Comparison of ENCODE assay signal across 21 cellular contexts in the genomic region with DNA sequence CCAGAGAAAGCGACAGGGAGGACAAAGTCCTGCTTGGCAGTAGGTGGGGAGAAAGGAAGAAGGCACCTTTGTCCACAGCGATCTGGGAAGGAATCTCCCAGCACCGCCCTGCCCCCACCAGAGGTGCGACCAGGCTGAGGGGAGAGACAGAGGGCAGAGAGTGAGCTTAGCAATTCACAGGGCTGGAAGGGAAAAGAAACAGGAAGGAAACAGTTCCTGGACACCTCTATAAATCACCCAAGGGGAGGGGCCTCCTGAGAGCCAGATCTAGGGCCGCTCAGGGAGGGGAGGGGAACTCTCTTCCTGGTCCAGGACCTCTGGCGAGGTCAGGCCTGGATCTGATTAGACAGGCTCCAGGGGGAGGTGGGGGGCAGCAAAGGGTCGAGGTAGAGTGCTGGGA. TPM values are rescaled to one million over a fixed set of nuclear protein-coding genes. Genes with fewer than 3 reads are reported as not detected.
DNase-seq lines count a peak whose midpoint lies in the region; FAIRE-seq and TF ChIP-seq lines count a peak whose summit lies in the region.
"Had no signal": no experiment of that assay in that cellular context is flagged by ENCODE, and none has a peak within 500 bp of the region (broad histone marks: within the 10 kb centered on the region; RNA-seq: fewer than 3 reads in every experiment).

No MANE protein-coding gene starts in this region.

- H4K20me1 ChIP-seq in H1 (replicated peaks in 1 of 2; ENCODE audit: control insufficient read depth in 1 of 2, insufficient read depth in 2 of 2, low read length in 2 of 2) = peaks cover 4 to 6% of the 10 kb centered on the region in 2 experiments

- no peaks in the 10 kb centered on the region for H3K27me3 ChIP-seq in H1 (replicated peaks in 1 of 4; ENCODE audit: control insufficient read depth in 3 of 4, extremely low read depth in 1 of 4, insufficient read depth in 3 of 4, low read length in 3 of 4)

- H3K4me1 ChIP-seq in H1 (replicated peaks in 1 of 4; ENCODE audit: control insufficient read depth in 3 of 4, insufficient read depth in 4 of 4, low read length in 3 of 4) = peaks cover 13 to 33% (median 27%) of the 10 kb centered on the region in 4 experiments
- H3K4me1 ChIP-seq: prostate gland had no signal

- H3K4ac ChIP-seq in H1 (replicated peaks; ENCODE audit: insufficient read length, low read depth, low read length) = no peak overlapping the region

- H2AFZ ChIP-seq in H1 (ENCODE audit: low read length) = no peak overlapping the region

- H3K27me3 Mint-ChIP-seq in neural crest cell (ENCODE audit: low read depth) = no peaks in the 10 kb centered on the region

- CTCF ChIA-PET in HEK293T (lab: Yijun Ruan, JAX) = interaction anchor here (1.2 kb wide), 2 partner anchors 10 to 45 kb away, joined by 3 read pairs; no protein-coding TSS in a partner anchor
- CTCF ChIA-PET in H1 (lab: Charles Lee; ENCODE audit: partially characterized antibody) = interaction anchor here (0.9 to 5.5 kb wide), 6 partner anchors 9 to 45 kb away, joined by 3 to 50 read pairs (median 4); no protein-coding TSS in a partner anchor

- H2BK5ac ChIP-seq in H1 (ENCODE audit: low read depth, low read length) = peak overlapping the region; percentile 71; the same call in 1 of the 2 replicates

- no peak overlapping the region for H3K14ac ChIP-seq in H1 (ENCODE audit: insufficient read length)

- peaks cover 86% of the 10 kb centered on the region for H3K4me1 Mint-ChIP-seq in neural crest cell

- POLR2A ChIA-PET in HEK293T (lab: Yijun Ruan, JAX) (interaction anchor here (1.6 to 1.8 kb wide), 2 partner anchors 24 to 35 kb away, joined by 3 to 5 read pairs; a partner anchor contains a TSS), H1 (lab: Charles Lee; ENCODE audit: partially characterized antibody) (interaction anchor here (0.9 to 1.7 kb wide), 6 partner anchors 9 to 48 kb away, joined by 3 read pairs; a partner anchor contains a TSS)

- H3K23ac ChIP-seq in H1 (ENCODE audit: insufficient read length) = no peak overlapping the region

- no peaks in the 10 kb centered on the region for H3K9me3 ChIP-seq in H1 (ENCODE audit: insufficient read depth in 2 of 2, low read depth in 1 of 2, low read length in 1 of 2)
- H3K9me3 ChIP-seq: prostate gland, thoracic aorta had no signal

- H3K4me3 ChIP-seq in H1 (ENCODE audit: extremely low read depth in 1 of 4, insufficient read depth in 2 of 4, low read depth in 3 of 4, low read length in 4 of 4) = no peak overlapping the region
- H3K4me3 ChIP-seq: prostate gland, thoracic aorta had no signal

- DNase-seq in HEK293T (ENCODE audit: extremely low spot score) = no peak
- peak; percentile 63 for DNase-seq in NOMO-1 treated with DMSO at 0.1 percent for 48 hours (lab: John Stamatoyannopoulos, UW; ENCODE audit: unreplicated experiment)
- no peak for DNase-seq in H1 (ENCODE audit: low read depth in 1 of 2, low spot score in 2 of 2)
- DNase-seq in neural crest cell (ENCODE audit: low read depth, low spot score) = no peak
- no peak for DNase-seq in NCI-H345 treated with DMSO at 0.1 percent for 48 hours (lab: John Stamatoyannopoulos, UW; ENCODE audit: unreplicated experiment)
- no peak for DNase-seq in pons (ENCODE audit: low spot score)
- DNase-seq in stimulated activated naive CD4-positive, alpha-beta T cell treated with Interleukin-2 at 50 U/mL for 16 hours (lab: John Stamatoyannopoulos, UW) = no peak
- DNase-seq in NCI-H2107 treated with DMSO at 0.1 percent for 48 hours (lab: John Stamatoyannopoulos, UW; ENCODE audit: unreplicated experiment) = no peak
- DNase-seq: activated naive CD4-positive, alpha-beta T cell treated with anti-CD3 and anti-CD28 coated beads, Interleukin-2, amount 50 U/mL, for 16 hours; activated T-cell treated with anti-CD3 and anti-CD28 coated beads, Interleukin-2, amount 50 U/mL, for 1 hour; NCI-H1105; NK-92 treated with Interleukin-12 subunit alpha and Interleukin-12 subunit beta, amount 100 ng/mL, for 24 hours; Right ventricle myocardium superior; T-helper 9 cell had no signal

- peak overlapping the region; percentile 96 for H2BK15ac ChIP-seq in H1 (ENCODE audit: low read length)

- no peak for FAIRE-seq in H1 (lab: Jason Lieb, UNC)
- FAIRE-seq: colon, endothelial cell of umbilical vein had no signal

- peak overlapping the region; percentile 45 for H4K5ac ChIP-seq in H1 (ENCODE audit: insufficient read length, low read depth, low read length)

- no peak overlapping the region for H2BK20ac ChIP-seq in H1 (ENCODE audit: low read length)

- H3K79me1 ChIP-seq in H1 (ENCODE audit: low read depth, low read length) = peaks cover 7% of the 10 kb centered on the region

- H3K27ac Mint-ChIP-seq in neural crest cell (ENCODE audit: unreplicated experiment) = peak overlapping the region; percentile 92

- 0 out of 2 replicates have a peak overlapping the region, but pooled peaks have one; percentile 82 for H2AK5ac ChIP-seq in H1 (ENCODE audit: low read depth, low read length)

- peaks cover 0 to 2% of the 10 kb centered on the region in 2 experiments; a peak in 1 of 4 replicates for H3K79me2 ChIP-seq in H1 (ENCODE audit: control insufficient read depth in 1 of 2, insufficient read depth in 2 of 2, low read length in 2 of 2)

- no peaks in the 10 kb centered on the region for H3K9me3 Mint-ChIP-seq in neural crest cell

- no peak overlapping the region for H3K27ac ChIP-seq in H1 (ENCODE audit: low read depth, low read length)
- H3K27ac ChIP-seq: prostate gland, thoracic aorta had no signal

- no peak overlapping the region for H3K9ac ChIP-seq in H1 (replicated peaks in 1 of 4; ENCODE audit: extremely low read depth in 1 of 4, low read depth in 3 of 4, low read length in 3 of 4)

- no peak for TF ChIP-seq POLR2A in H1 (IDR thresholded peaks at IDR 0.05; ENCODE audit: control extremely low read depth in 1 of 2, low read depth in 2 of 2, low read length in 2 of 2)

- peak overlapping the region; percentile 81; the same call in 1 of the 2 replicates for H2BK12ac ChIP-seq in H1 (ENCODE audit: low read depth, low read length)

- TF ChIP-seq RAD21 in H1 (IDR thresholded peaks at IDR 0.05 in 1 of 2, conservative IDR thresholded peaks at IDR 0.05 in 1 of 2; ENCODE audit: low read depth in 2 of 2, low read length in 2 of 2) = no peak

- no peak overlapping the region for H2BK120ac ChIP-seq in H1 (replicated peaks; ENCODE audit: low read depth, low read length)

- H3K4me3 Mint-ChIP-seq in neural crest cell = peak overlapping the region; percentile 71

- H3K18ac ChIP-seq in H1 (ENCODE audit: extremely low read depth, low read length) = peak overlapping the region; percentile 71

- peak overlapping the region; percentile 5 to 22; a peak in 3 of 4 replicates for H3K4me2 ChIP-seq in H1 (ENCODE audit: insufficient read depth in 1 of 2, low read depth in 2 of 2, low read length in 2 of 2)

- H3K36me3 Mint-ChIP-seq in neural crest cell (ENCODE audit: low read depth) = peaks cover 5% of the 10 kb centered on the region

- no peak overlapping the region for H3K56ac ChIP-seq in H1 (replicated peaks; ENCODE audit: insufficient read length, low read depth, low read length)

- 37% methylated on average over 7 of the region's 7 CpGs; no CpG with 5 or more reads in 1 of the 2 experiments for WGBS in H1 (ENCODE audit: extremely low coverage in 1 of 2, insufficient coverage in 1 of 2, insufficient read length in 1 of 2, insufficient replicate concordance in 2 of 2, low coverage in 1 of 2, low lambda C conversion rate in 2 of 2, missing lambda C conversion rate in 1 of 2), 2 experiments

- no peak overlapping the region; the same call in 1 of the 2 replicates for H4K8ac ChIP-seq in H1 (ENCODE audit: extremely low read depth, insufficient read depth, low read length)

- peak overlapping the region; percentile 57 for H4K91ac ChIP-seq in H1 (replicated peaks; ENCODE audit: insufficient read length, low read length)

- no peaks in the 10 kb centered on the region for H3K23me2 ChIP-seq in H1 (ENCODE audit: low read depth, low read length)

- TF ChIP-seq CTCF in H1 (IDR thresholded peaks at IDR 0.05; ENCODE audit: control extremely low read depth in 1 of 3, insufficient read depth in 1 of 3, low read depth in 1 of 3, low read length in 3 of 3) = no peak
- TF ChIP-seq CTCF in neural crest cell (conservative IDR thresholded peaks at IDR 0.05) = no peak

- no peaks in the 10 kb centered on the region for H3K36me3 ChIP-seq in H1 (ENCODE audit: control insufficient read depth in 2 of 4, insufficient read depth in 4 of 4, low read length in 3 of 4)
- H3K36me3 ChIP-seq: prostate gland, thoracic aorta had no signal

- TF ChIP-seq EP300 in H1 (IDR thresholded peaks at IDR 0.05; ENCODE audit: borderline replicate concordance in 1 of 2, low read depth in 2 of 2, low read length in 2 of 2) = no peak

RNA-seq across cellular contexts. Expression of a gene that starts 35.4 kb away (rescaled TPM):
- total RNA-seq in H1 (2021; fragmentation: NEBNext Ultra II Directional; extraction: Animal tissue kit (Norgen Biotek cat#: 25700)) = not detected in 2 replicates
- not detected in 2 replicates for polyA plus RNA-seq in H1 (2011; rRNA removed)
- not detected for polyA plus RNA-seq in H1 (2011; cell fraction: cytosol; rRNA removed)
- polyA plus RNA-seq in H1 (2011; cell fraction: nucleus; rRNA removed) = not detected
- polyA plus RNA-seq in H1 (2012, experiment 1 of 2) = not detected in 4 replicates
- not detected for polyA plus RNA-seq in H1 (2012, experiment 2 of 2)
- polyA plus RNA-seq in H1 (2013, experiment 1 of 2) = not detected
- not detected for polyA plus RNA-seq in H1 (2013, experiment 2 of 2)
- under 0.01 TPM in 2 replicates for polyA minus RNA-seq in H1 (2011; rRNA and poly(A)+ RNA removed)
- 649 TPM for polyA minus RNA-seq in H1 (2011; cell fraction: cytosol; rRNA and poly(A)+ RNA removed)
- under 0.01 TPM for polyA minus RNA-seq in H1 (2011; cell fraction: nucleus; rRNA and poly(A)+ RNA removed)
- 17.2 TPM in 1 of 2 replicates, not detected in the other for total RNA-seq in neural crest cell
- total RNA-seq: endothelial cell of umbilical vein, fibroblast of villous mesenchyme, G401, liver, prostate gland, thoracic aorta had no signal
- polyA plus RNA-seq: endothelial cell of umbilical vein, liver had no signal

RNA-seq across cellular contexts. Expression of a gene that starts 37.9 kb away (rescaled TPM):
- 45.7 and 45.9 TPM in 2 replicates for total RNA-seq in H1 (2021; fragmentation: NEBNext Ultra II Directional; extraction: Animal tissue kit (Norgen Biotek cat#: 25700))
- 26.8 and 42.3 TPM in 2 replicates for polyA plus RNA-seq in H1 (2011; rRNA removed)
- polyA plus RNA-seq in H1 (2011; cell fraction: cytosol; rRNA removed) = 23.3 TPM
- 49.4 TPM for polyA plus RNA-seq in H1 (2011; cell fraction: nucleus; rRNA removed)
- polyA plus RNA-seq in H1 (2012, experiment 1 of 2) = 26.5 to 37.1 TPM (median 35.2 TPM) in 4 replicates
- polyA plus RNA-seq in H1 (2012, experiment 2 of 2) = 29.5 TPM
- polyA plus RNA-seq in H1 (2013, experiment 1 of 2) = 57.5 TPM
- polyA plus RNA-seq in H1 (2013, experiment 2 of 2) = 60.3 TPM
- polyA minus RNA-seq in H1 (2011; rRNA and poly(A)+ RNA removed) = 22.4 and 28.5 TPM in 2 replicates
- polyA minus RNA-seq in H1 (2011; cell fraction: cytosol; rRNA and poly(A)+ RNA removed) = 26.4 TPM
- polyA minus RNA-seq in H1 (2011; cell fraction: nucleus; rRNA and poly(A)+ RNA removed) = 23.6 TPM
- total RNA-seq in neural crest cell = 298 and 300 TPM in 2 replicates
- total RNA-seq: endothelial cell of umbilical vein, thoracic aorta had no signal
- polyA plus RNA-seq: liver had no signal

RNA-seq across cellular contexts. Expression of a gene that starts 44.1 kb away (rescaled TPM):
- total RNA-seq in H1 (2021; fragmentation: NEBNext Ultra II Directional; extraction: Animal tissue kit (Norgen Biotek cat#: 25700)) = not detected in 2 replicates
- polyA plus RNA-seq in H1 (2011; rRNA removed) = not detected in 2 replicates
- polyA plus RNA-seq in H1 (2011; cell fraction: cytosol; rRNA removed) = not detected
- not detected for polyA plus RNA-seq in H1 (2011; cell fraction: nucleus; rRNA removed)
- polyA plus RNA-seq in H1 (2012, experiment 1 of 2) = not detected in 4 replicates
- polyA plus RNA-seq in H1 (2012, experiment 2 of 2) = not detected
- not detected for polyA plus RNA-seq in H1 (2013, experiment 1 of 2)
- not detected for polyA plus RNA-seq in H1 (2013, experiment 2 of 2)
- polyA minus RNA-seq in H1 (2011; rRNA and poly(A)+ RNA removed) = under 0.01 TPM in 2 replicates
- not detected for polyA minus RNA-seq in H1 (2011; cell fraction: cytosol; rRNA and poly(A)+ RNA removed)
- polyA minus RNA-seq in H1 (2011; cell fraction: nucleus; rRNA and poly(A)+ RNA removed) = under 0.01 TPM
- total RNA-seq in neural crest cell = not detected in 2 replicates
- total RNA-seq: endothelial cell of umbilical vein, fibroblast of villous mesenchyme, G401, liver, prostate gland, Right ventricle myocardium superior, thoracic aorta had no signal
- polyA plus RNA-seq: endothelial cell of umbilical vein, liver had no signal

RNA-seq across cellular contexts. Expression of a gene that starts 53.2 kb away (rescaled TPM):
- total RNA-seq in H1 (2021; fragmentation: NEBNext Ultra II Directional; extraction: Animal tissue kit (Norgen Biotek cat#: 25700)) = 3.7 and 5.0 TPM in 2 replicates
- polyA plus RNA-seq in H1 (2011; rRNA removed) = 3.7 and 3.8 TPM in 2 replicates
- 4.1 TPM for polyA plus RNA-seq in H1 (2011; cell fraction: cytosol; rRNA removed)
- polyA plus RNA-seq in H1 (2011; cell fraction: nucleus; rRNA removed) = 3.2 TPM
- polyA plus RNA-seq in H1 (2012, experiment 1 of 2) = 4.0 to 4.4 TPM (median 4.1 TPM) in 4 replicates
- 4.1 TPM for polyA plus RNA-seq in H1 (2012, experiment 2 of 2)
- polyA plus RNA-seq in H1 (2013, experiment 1 of 2) = 3.3 TPM
- polyA plus RNA-seq in H1 (2013, experiment 2 of 2) = 3.8 TPM
- polyA minus RNA-seq in H1 (2011; rRNA and poly(A)+ RNA removed) = 4.2 and 4.4 TPM in 2 replicates
- 4.0 TPM for polyA minus RNA-seq in H1 (2011; cell fraction: cytosol; rRNA and poly(A)+ RNA removed)
- 7.2 TPM for polyA minus RNA-seq in H1 (2011; cell fraction: nucleus; rRNA and poly(A)+ RNA removed)
- 14.8 and 15.5 TPM in 2 replicates for total RNA-seq in neural crest cell
